14 cellular contexts compared by ENCODE assay signal in the genomic region with DNA sequence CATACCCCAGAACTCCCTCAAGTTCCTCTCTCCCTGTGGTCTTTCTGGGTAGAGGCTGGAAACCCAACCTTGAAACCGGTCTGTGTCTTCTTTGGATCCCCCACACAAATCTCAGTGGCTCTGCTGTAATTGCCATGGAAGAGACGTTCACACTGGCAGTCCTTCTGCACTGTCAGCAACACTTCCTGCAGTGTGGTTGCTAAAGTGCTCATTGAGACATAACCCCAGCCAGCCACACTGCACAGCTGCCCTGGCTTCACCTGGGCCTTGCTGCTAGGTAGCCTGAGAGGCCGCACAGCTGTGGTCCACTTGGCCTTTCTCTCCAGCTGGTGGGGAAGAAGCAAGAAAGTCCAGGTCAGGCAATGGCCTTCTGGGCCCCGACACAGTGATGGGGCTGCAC.
DNase-seq lines count a peak whose midpoint lies in the region; ATAC-seq lines count a peak whose summit lies in the region.
"Had no signal": no experiment of that assay in that cellular context is flagged by ENCODE, and none has a peak within 500 bp of the region (broad histone marks: within the 10 kb centered on the region; RNA-seq: fewer than 3 reads in every experiment).

No MANE protein-coding gene starts in this region.

- peaks cover 65% of the 10 kb centered on the region for H3K4me1 Mint-ChIP-seq in central memory CD8-positive, alpha-beta T cell

- no peak for ATAC-seq in central memory CD8-positive, alpha-beta T cell (replicated peaks; ENCODE audit: extremely low read depth, poor library complexity, severe bottlenecking)
- no peak for ATAC-seq in GM18868 (IDR thresholded peaks at IDR 0.05; ENCODE audit: unreplicated experiment)

- H3K27ac Mint-ChIP-seq in central memory CD8-positive, alpha-beta T cell (ENCODE audit: low read depth) = peak overlapping the region; percentile 97

- no peaks in the 10 kb centered on the region for H3K9me3 Mint-ChIP-seq in central memory CD8-positive, alpha-beta T cell

- peaks cover 6% of the 10 kb centered on the region for H3K36me3 Mint-ChIP-seq in central memory CD8-positive, alpha-beta T cell (ENCODE audit: insufficient read depth)

- no peaks in the 10 kb centered on the region for H3K27me3 Mint-ChIP-seq in central memory CD8-positive, alpha-beta T cell

- DNase-seq in AML-193 (lab: John Stamatoyannopoulos, UW) = peak; percentile 36 to 44
- peak; percentile 37 for DNase-seq in DMS79 (lab: John Stamatoyannopoulos, UW)
- DNase-seq in NOMO-1 (lab: John Stamatoyannopoulos, UW; ENCODE audit: unreplicated experiment in 2 of 2) = peak; percentile 12 to 62
- no peak for DNase-seq in central memory CD8-positive, alpha-beta T cell (ENCODE audit: low spot score in 2 of 2)
- no peak for DNase-seq in NCI-H526 (lab: John Stamatoyannopoulos, UW)
- no peak for DNase-seq in activated CD8-positive, alpha-beta memory T cell treated with anti-CD3 and anti-CD28 coated beads, Interleukin-2, amount 50 U/mL, for 4 hours
- no peak for DNase-seq in COLO668 (lab: John Stamatoyannopoulos, UW; ENCODE audit: unreplicated experiment)
- DNase-seq: erythroblast, head of caudate nucleus, kidney, NCI-H1694, NCI-H446 treated with DMSO at 0.1 percent for 48 hours, uterus had no signal

- peak overlapping the region; percentile 79 for H3K4me3 Mint-ChIP-seq in central memory CD8-positive, alpha-beta T cell

Comparison
In these comparisons a context has a peak if more than half of its experiments do, and no peak if none do; other contexts are left out.
1. DNase-seq: peak in AML-193 (2 of 2), DMS79 (single experiment) and NOMO-1 (2 of 2); none in central memory CD8-positive, alpha-beta T cell (0 of 2), NCI-H526 (0 of 2), activated CD8-positive, alpha-beta memory T cell treated with anti-CD3 and anti-CD28 coated beads, Interleukin-2, amount 50 U/mL, for 4 hours (single experiment) and COLO668 (single experiment).